ENCODE assay signal across 17 cellular contexts in genomic region chr2:72276876-72277275, GRCh38.
DNase-seq lines count a peak whose midpoint lies in the region; ATAC-seq, FAIRE-seq and TF ChIP-seq lines count a peak whose summit lies in the region.
"Had no signal": no experiment of that assay in that cellular context is flagged by ENCODE, and none has a peak within 500 bp of the region (broad histone marks: within the 10 kb centered on the region; RNA-seq: fewer than 3 reads in every experiment).

No MANE protein-coding gene starts in this region.

- 87% methylated on average over 1 of the region's 1 CpG for WGBS in A549 (ENCODE audit: missing lambda C conversion rate)
- WGBS in IMR-90 (ENCODE audit: extremely low coverage in 2 of 2, insufficient read length in 1 of 2), 2 experiments, result no CpG with 5 or more reads among the region's 1 CpG
- 38 to 52% (median 48%) methylated on average over 1 of the region's 1 CpG for WGBS in stomach, 5 donors

- intact Hi-C loops in IMR-90 (cut with micrococcal nuclease), result loop anchor here (5.0 kb wide), 1 partner anchor 75 kb away; no protein-coding TSS in a partner anchor
- intact Hi-C loops in stomach (cut with DNase I; ENCODE audit: low total_unique reads), result no loop called here
- intact Hi-C loops in lower lobe of right lung (cut with DNase I), result no loop called here

- H3K56ac ChIP-seq in IMR-90 (ENCODE audit: extremely low read depth, insufficient read depth, low read length), result no peak overlapping the region

- H4K91ac ChIP-seq in IMR-90 (ENCODE audit: insufficient read depth, low read depth, low read length), result no peak overlapping the region

- TF ChIP-seq CTCF in A549 (IDR thresholded peaks at IDR 0.05) (no peak), IMR-90 (conservative IDR thresholded peaks at IDR 0.05; ENCODE audit: low read depth, low read length) (no peak), keratinocyte (optimal IDR thresholded peaks at IDR 0.05 in 1 of 3, IDR thresholded peaks at IDR 0.05 in 1 of 3, conservative IDR thresholded peaks at IDR 0.05 in 1 of 3; ENCODE audit: extremely low read depth in 1 of 3, insufficient read depth in 2 of 3, low read length in 3 of 3) (no peak), stomach (IDR thresholded peaks at IDR 0.05) (no peak), lower lobe of right lung (IDR thresholded peaks at IDR 0.05) (no peak)

- no peak overlapping the region for H4K5ac ChIP-seq in IMR-90 (ENCODE audit: low read depth, low read length)

- no peaks in the 10 kb centered on the region; a peak in 1 of 4 replicates for H3K79me1 ChIP-seq in IMR-90 (ENCODE audit: low read depth in 1 of 2, low read length in 2 of 2)

- H4K8ac ChIP-seq in IMR-90 (ENCODE audit: low read depth in 2 of 2, low read length in 2 of 2), result no peak overlapping the region

- H3K4me3 ChIP-seq in A549 (no peak overlapping the region), IMR-90 (ENCODE audit: insufficient read depth, low read depth, low read length) (no peak overlapping the region), keratinocyte (ENCODE audit: control insufficient read depth in 2 of 3, extremely low read depth in 1 of 3, insufficient read depth in 2 of 3, low read depth in 1 of 3, low read length in 3 of 3) (no peak overlapping the region), stomach (no peak overlapping the region), lower lobe of right lung (no peak overlapping the region)
- H3K4me3 ChIP-seq: BLaER1 had no signal

- FAIRE-seq in A549 (lab: Jason Lieb, UNC) (peak; percentile 32), keratinocyte (lab: Jason Lieb, UNC) (peak; percentile 5)
- FAIRE-seq: GM19239, HepG2 had no signal

- TF ChIP-seq POLR2A in A549 (IDR thresholded peaks at IDR 0.05; ENCODE audit: low read length) (no peak), IMR-90 (IDR thresholded peaks at IDR 0.05; ENCODE audit: low read depth, low read length) (no peak), stomach (IDR thresholded peaks at IDR 0.05) (no peak)

- H3K4me1 ChIP-seq in A549 (peaks cover 79% of the 10 kb centered on the region), IMR-90 (ENCODE audit: control insufficient read depth, insufficient read depth, low read length) (peaks cover 11% of the 10 kb centered on the region), keratinocyte (ENCODE audit: control insufficient read depth, extremely low read depth, insufficient read depth, low read length) (peaks cover 5% of the 10 kb centered on the region), stomach (peaks cover under 1 to 31% (median 18%) of the 10 kb centered on the region in 4 donors), lower lobe of right lung (peaks cover 5% of the 10 kb centered on the region)
- H3K4me1 ChIP-seq: BLaER1 had no signal

- TF ChIP-seq RAD21 in A549 (conservative IDR thresholded peaks at IDR 0.05 in 1 of 2, IDR thresholded peaks at IDR 0.05 in 1 of 2), result no peak
- no peak for TF ChIP-seq RAD21 in IMR-90 (IDR thresholded peaks at IDR 0.05; ENCODE audit: low read length)

- H2BK5ac ChIP-seq in IMR-90 (ENCODE audit: low read depth, low read length, poor library complexity, severe bottlenecking), result no peak overlapping the region

- H2BK20ac ChIP-seq in IMR-90 (ENCODE audit: low read depth, low read length), result no peak overlapping the region

- POLR2A ChIA-PET in A549 (lab: Yijun Ruan, JAX) (no interaction called here), IMR-90 (lab: Charles Lee; ENCODE audit: unreplicated experiment) (no interaction called here)

- H2BK120ac ChIP-seq in IMR-90 (ENCODE audit: low read depth, low read length), result no peak overlapping the region

- no peaks in the 10 kb centered on the region for H3K9me3 ChIP-seq in A549
- H3K9me3 ChIP-seq in IMR-90 (ENCODE audit: control insufficient read depth, insufficient read depth, low read length), result no peaks in the 10 kb centered on the region
- H3K9me3 ChIP-seq in keratinocyte (ENCODE audit: control insufficient read depth, low read depth, low read length), result no peaks in the 10 kb centered on the region
- no peaks in the 10 kb centered on the region for H3K9me3 ChIP-seq in stomach
- H3K9me3 ChIP-seq in lower lobe of right lung, result no peaks in the 10 kb centered on the region
- H3K9me3 ChIP-seq: BLaER1 had no signal

- H2AFZ ChIP-seq in IMR-90 (replicated peaks; ENCODE audit: low read length, poor library complexity) (no peak overlapping the region), keratinocyte (ENCODE audit: control insufficient read depth, low read length) (no peak overlapping the region)

- in situ Hi-C loops in IMR-90 (cut with MboI; ENCODE audit: low sequenced_read_pairs), result no loop called here

- CTCF ChIA-PET in A549 (lab: Yijun Ruan, JAX), result interaction anchor here (0.6 to 1.0 kb wide), 3 partner anchors 14 to 629 kb away, joined by 3 to 4 read pairs (median 3); no protein-coding TSS in a partner anchor
- CTCF ChIA-PET in IMR-90 (lab: Yijun Ruan, JAX), result interaction anchor here (1.1 kb wide), 1 partner anchor 12 kb away, joined by 4 read pairs; no protein-coding TSS in a partner anchor

- H3K4me2 ChIP-seq in A549 (no peak overlapping the region), IMR-90 (ENCODE audit: low read depth, low read length) (no peak overlapping the region), keratinocyte (ENCODE audit: control insufficient read depth, extremely low read depth, insufficient read depth, low read depth, low read length) (no peak overlapping the region)
- H3K4me2 ChIP-seq: BLaER1 had no signal

- H3K18ac ChIP-seq in IMR-90 (ENCODE audit: low read depth, low read length), result peak overlapping the region; percentile 72; the same call in 1 of the 2 replicates

- H3K27me3 ChIP-seq in IMR-90 (ENCODE audit: control insufficient read depth, insufficient read depth, low read length), result no peaks in the 10 kb centered on the region
- H3K27me3 ChIP-seq in keratinocyte (ENCODE audit: control insufficient read depth, extremely low read depth, insufficient read depth, low read length), result no peaks in the 10 kb centered on the region
- no peaks in the 10 kb centered on the region for H3K27me3 ChIP-seq in stomach
- no peaks in the 10 kb centered on the region for H3K27me3 ChIP-seq in lower lobe of right lung (ENCODE audit: low read depth)
- H3K27me3 ChIP-seq: BLaER1 had no signal

- H3K27ac ChIP-seq in A549 (peak overlapping the region; percentile 11 to 64; a peak in 5 of 6 replicates), IMR-90 (ENCODE audit: insufficient read depth, low read length) (no peak overlapping the region), keratinocyte (ENCODE audit: control insufficient read depth, insufficient read depth, low read length) (no peak overlapping the region), stomach (no peak overlapping the region), lower lobe of right lung (no peak overlapping the region)
- H3K27ac ChIP-seq: 22Rv1, BLaER1 had no signal

- no peak overlapping the region for H3K23ac ChIP-seq in IMR-90 (ENCODE audit: low read depth, low read length)

- no peak overlapping the region for H2AK9ac ChIP-seq in IMR-90 (replicated peaks; ENCODE audit: low read depth, low read length, poor library complexity)

- dilution Hi-C loops in IMR-90 (cut with HindIII; ENCODE audit: low sequenced_read_pairs, unreplicated experiment) (no loop called here), keratinocyte (cut with MboI; ENCODE audit: extremely low pct_ligation_motif_present, low sequenced_read_pairs) (no loop called here)

- no peak overlapping the region for H2AK5ac ChIP-seq in IMR-90 (ENCODE audit: low read depth, low read length)

- H3K9ac ChIP-seq in IMR-90 (ENCODE audit: low read depth, low read length), result no peak overlapping the region
- H3K9ac ChIP-seq in keratinocyte (ENCODE audit: control insufficient read depth, extremely low read depth, insufficient read depth, low read length), result no peak overlapping the region
- H3K9ac ChIP-seq: BLaER1 had no signal

- ATAC-seq in A549, result no peak
- no peak for ATAC-seq in IMR-90 (ENCODE audit: low read depth)
- ATAC-seq in lower lobe of right lung, result no peak
- ATAC-seq: CD8-positive, alpha-beta T cell; HCT116; HepG2 had no signal

- no peaks in the 10 kb centered on the region for H3K36me3 ChIP-seq in IMR-90 (ENCODE audit: control insufficient read depth, insufficient read depth, low read length)
- H3K36me3 ChIP-seq in keratinocyte (ENCODE audit: control insufficient read depth in 2 of 2, extremely low read depth in 1 of 2, insufficient read depth in 2 of 2, low read length in 2 of 2), result no peaks in the 10 kb centered on the region
- no peaks in the 10 kb centered on the region for H3K36me3 ChIP-seq in stomach
- no peaks in the 10 kb centered on the region for H3K36me3 ChIP-seq in lower lobe of right lung
- H3K36me3 ChIP-seq: BLaER1 had no signal

- no peak for DNase-seq in A549 (ENCODE audit: low read depth in 1 of 2, low spot score in 1 of 2)
- no peak for DNase-seq in IMR-90
- DNase-seq in amniotic epithelial cell (ENCODE audit: low read depth), result peak; percentile 27
- no peak for DNase-seq in keratinocyte (ENCODE audit: low read depth, low spot score)
- DNase-seq in NCI-H1105 (lab: John Stamatoyannopoulos, UW), result no peak
- DNase-seq in stomach, result no peak
- no peak for DNase-seq in lower lobe of right lung
- no peak for DNase-seq in cerebellar nuclear complex (lab: John Stamatoyannopoulos, UW)
- DNase-seq: Calu3; CD8-positive, alpha-beta T cell; DMS79 treated with DMSO at 0.1 percent for 48 hours; GF-D8 had no signal

- TF ChIP-seq EP300 in A549 (IDR thresholded peaks at IDR 0.05) (no peak), stomach (IDR thresholded peaks at IDR 0.05) (no peak)

- H3K4ac ChIP-seq in IMR-90 (ENCODE audit: low read depth, low read length), result no peak overlapping the region

- no peak overlapping the region for H3K14ac ChIP-seq in IMR-90 (replicated peaks; ENCODE audit: low read depth, low read length)

- no peaks in the 10 kb centered on the region for H3K79me2 ChIP-seq in keratinocyte (ENCODE audit: control insufficient read depth, insufficient read depth, low read length)

- BruUV-seq in IMR-90 (replicated peaks; lab: Mats Ljungman, UMichigan), result no TSS peak

- H3K9me1 ChIP-seq in IMR-90 (ENCODE audit: insufficient read depth, low read length) (no peaks in the 10 kb centered on the region), keratinocyte (ENCODE audit: control insufficient read depth, extremely low read depth, insufficient read depth, low read length) (no peaks in the 10 kb centered on the region)

- no peak overlapping the region for H2BK15ac ChIP-seq in IMR-90 (ENCODE audit: low read depth, low read length)

- no peaks in the 10 kb centered on the region for H4K20me1 ChIP-seq in IMR-90 (ENCODE audit: insufficient read depth, low read length)
- H4K20me1 ChIP-seq in keratinocyte (ENCODE audit: control insufficient read depth, extremely low read depth, insufficient read depth, low read length), result peaks cover 4% of the 10 kb centered on the region
- H4K20me1 ChIP-seq: BLaER1 had no signal

TF ChIP-seq in IMR-90, 13 proteins besides CTCF, POLR2A, EP300 and RAD21 (continues in another document):
- TF ChIP-seq BHLHE40 (IDR thresholded peaks at IDR 0.05; ENCODE audit: low read depth, low read length) (no peak), USF2 (IDR thresholded peaks at IDR 0.05; ENCODE audit: low read depth, low read length) (no peak)

Comparison
In these comparisons a context has a peak if more than half of its experiments do, and no peak if none do; other contexts are left out.
1. H3K27ac ChIP-seq: peak in A549 (2 of 2); none in IMR-90 (single experiment), keratinocyte (single experiment), stomach (0 of 5) and lower lobe of right lung (single experiment).